Comparison of ENCODE assay signal across 1 cellular context in the genomic region with DNA sequence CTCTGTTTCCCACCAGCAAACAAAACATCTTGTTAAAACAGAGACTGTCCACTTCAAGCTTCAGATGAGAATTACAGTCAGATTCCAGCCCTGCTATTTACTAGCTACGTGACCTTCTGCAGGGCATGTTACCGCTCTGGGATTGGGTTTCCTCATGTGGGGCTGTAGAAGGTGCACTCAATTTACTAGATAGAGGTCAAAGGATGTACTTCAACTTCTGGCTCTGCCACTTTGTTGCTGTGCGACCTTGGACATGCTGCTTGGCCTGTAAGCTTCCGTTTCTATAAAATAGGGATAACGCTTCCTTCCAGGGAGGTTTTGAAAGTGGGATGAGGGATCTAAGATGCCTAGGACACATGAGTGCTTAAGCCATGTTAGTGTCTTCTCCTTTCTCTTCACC.
TF ChIP-seq lines count a peak whose summit lies in the region.

No MANE protein-coding gene starts in this region.

TF ChIP-seq in HepG2, 621 proteins besides CTCF, POLR2A, EP300 and RAD21 (continued from another document and continues in another):
- no peak for TF ChIP-seq SNRNP70 (IDR thresholded peaks at IDR 0.05; ENCODE audit: low read depth, low read length)
- no peak for TF ChIP-seq CENPX (CRISPR knock-in tag; IDR thresholded peaks at IDR 0.05)
- TF ChIP-seq, protein P1, sequence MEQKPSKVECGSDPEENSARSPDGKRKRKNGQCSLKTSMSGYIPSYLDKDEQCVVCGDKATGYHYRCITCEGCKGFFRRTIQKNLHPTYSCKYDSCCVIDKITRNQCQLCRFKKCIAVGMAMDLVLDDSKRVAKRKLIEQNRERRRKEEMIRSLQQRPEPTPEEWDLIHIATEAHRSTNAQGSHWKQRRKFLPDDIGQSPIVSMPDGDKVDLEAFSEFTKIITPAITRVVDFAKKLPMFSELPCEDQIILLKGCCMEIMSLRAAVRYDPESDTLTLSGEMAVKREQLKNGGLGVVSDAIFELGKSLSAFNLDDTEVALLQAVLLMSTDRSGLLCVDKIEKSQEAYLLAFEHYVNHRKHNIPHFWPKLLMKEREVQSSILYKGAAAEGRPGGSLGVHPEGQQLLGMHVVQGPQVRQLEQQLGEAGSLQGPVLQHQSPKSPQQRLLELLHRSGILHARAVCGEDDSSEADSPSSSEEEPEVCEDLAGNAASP (CRISPR knock-in tag; IDR thresholded peaks at IDR 0.05; ENCODE audit: borderline replicate concordance): no peak
- TF ChIP-seq RELA (CRISPR knock-in tag; IDR thresholded peaks at IDR 0.05): no peak
- no peak for TF ChIP-seq TOPORS (CRISPR knock-in tag; IDR thresholded peaks at IDR 0.05)
- TF ChIP-seq, protein P2, sequence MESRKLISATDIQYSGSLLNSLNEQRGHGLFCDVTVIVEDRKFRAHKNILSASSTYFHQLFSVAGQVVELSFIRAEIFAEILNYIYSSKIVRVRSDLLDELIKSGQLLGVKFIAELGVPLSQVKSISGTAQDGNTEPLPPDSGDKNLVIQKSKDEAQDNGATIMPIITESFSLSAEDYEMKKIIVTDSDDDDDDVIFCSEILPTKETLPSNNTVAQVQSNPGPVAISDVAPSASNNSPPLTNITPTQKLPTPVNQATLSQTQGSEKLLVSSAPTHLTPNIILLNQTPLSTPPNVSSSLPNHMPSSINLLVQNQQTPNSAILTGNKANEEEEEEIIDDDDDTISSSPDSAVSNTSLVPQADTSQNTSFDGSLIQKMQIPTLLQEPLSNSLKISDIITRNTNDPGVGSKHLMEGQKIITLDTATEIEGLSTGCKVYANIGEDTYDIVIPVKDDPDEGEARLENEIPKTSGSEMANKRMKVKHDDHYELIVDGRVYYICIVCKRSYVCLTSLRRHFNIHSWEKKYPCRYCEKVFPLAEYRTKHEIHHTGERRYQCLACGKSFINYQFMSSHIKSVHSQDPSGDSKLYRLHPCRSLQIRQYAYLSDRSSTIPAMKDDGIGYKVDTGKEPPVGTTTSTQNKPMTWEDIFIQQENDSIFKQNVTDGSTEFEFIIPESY (CRISPR knock-in tag; IDR thresholded peaks at IDR 0.05): no peak
- TF ChIP-seq BHLHE40 (IDR thresholded peaks at IDR 0.05; ENCODE audit: low read length): no peak
- TF ChIP-seq, protein P3, sequence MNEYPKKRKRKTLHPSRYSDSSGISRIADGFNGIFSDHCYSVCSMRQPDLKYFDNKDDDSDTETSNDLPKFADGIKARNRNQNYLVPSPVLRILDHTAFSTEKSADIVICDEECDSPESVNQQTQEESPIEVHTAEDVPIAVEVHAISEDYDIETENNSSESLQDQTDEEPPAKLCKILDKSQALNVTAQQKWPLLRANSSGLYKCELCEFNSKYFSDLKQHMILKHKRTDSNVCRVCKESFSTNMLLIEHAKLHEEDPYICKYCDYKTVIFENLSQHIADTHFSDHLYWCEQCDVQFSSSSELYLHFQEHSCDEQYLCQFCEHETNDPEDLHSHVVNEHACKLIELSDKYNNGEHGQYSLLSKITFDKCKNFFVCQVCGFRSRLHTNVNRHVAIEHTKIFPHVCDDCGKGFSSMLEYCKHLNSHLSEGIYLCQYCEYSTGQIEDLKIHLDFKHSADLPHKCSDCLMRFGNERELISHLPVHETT (CRISPR knock-in tag; conservative IDR thresholded peaks at IDR 0.05): no peak
- no peak for TF ChIP-seq ZFP36L2 (CRISPR knock-in tag; IDR thresholded peaks at IDR 0.05)
- TF ChIP-seq IRF2 (CRISPR knock-in tag; IDR thresholded peaks at IDR 0.05): peak; percentile 52; the same call in 1 of the 2 replicates
- TF ChIP-seq, protein P4, sequence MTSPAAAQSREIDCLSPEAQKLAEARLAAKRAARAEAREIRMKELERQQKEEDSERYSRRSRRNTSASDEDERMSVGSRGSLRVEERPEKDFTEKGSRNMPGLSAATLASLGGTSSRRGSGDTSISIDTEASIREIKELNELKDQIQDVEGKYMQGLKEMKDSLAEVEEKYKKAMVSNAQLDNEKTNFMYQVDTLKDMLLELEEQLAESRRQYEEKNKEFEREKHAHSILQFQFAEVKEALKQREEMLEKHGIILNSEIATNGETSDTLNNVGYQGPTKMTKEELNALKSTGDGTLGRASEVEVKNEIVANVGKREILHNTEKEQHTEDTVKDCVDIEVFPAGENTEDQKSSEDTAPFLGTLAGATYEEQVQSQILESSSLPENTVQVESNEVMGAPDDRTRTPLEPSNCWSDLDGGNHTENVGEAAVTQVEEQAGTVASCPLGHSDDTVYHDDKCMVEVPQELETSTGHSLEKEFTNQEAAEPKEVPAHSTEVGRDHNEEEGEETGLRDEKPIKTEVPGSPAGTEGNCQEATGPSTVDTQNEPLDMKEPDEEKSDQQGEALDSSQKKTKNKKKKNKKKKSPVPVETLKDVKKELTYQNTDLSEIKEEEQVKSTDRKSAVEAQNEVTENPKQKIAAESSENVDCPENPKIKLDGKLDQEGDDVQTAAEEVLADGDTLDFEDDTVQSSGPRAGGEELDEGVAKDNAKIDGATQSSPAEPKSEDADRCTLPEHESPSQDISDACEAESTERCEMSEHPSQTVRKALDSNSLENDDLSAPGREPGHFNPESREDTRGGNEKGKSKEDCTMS (CRISPR knock-in tag; conservative IDR thresholded peaks at IDR 0.05): no peak
- no peak for TF ChIP-seq ZFYVE20 (CRISPR knock-in tag; IDR thresholded peaks at IDR 0.05; ENCODE audit: borderline replicate concordance, low read depth)
- TF ChIP-seq, protein P5, sequence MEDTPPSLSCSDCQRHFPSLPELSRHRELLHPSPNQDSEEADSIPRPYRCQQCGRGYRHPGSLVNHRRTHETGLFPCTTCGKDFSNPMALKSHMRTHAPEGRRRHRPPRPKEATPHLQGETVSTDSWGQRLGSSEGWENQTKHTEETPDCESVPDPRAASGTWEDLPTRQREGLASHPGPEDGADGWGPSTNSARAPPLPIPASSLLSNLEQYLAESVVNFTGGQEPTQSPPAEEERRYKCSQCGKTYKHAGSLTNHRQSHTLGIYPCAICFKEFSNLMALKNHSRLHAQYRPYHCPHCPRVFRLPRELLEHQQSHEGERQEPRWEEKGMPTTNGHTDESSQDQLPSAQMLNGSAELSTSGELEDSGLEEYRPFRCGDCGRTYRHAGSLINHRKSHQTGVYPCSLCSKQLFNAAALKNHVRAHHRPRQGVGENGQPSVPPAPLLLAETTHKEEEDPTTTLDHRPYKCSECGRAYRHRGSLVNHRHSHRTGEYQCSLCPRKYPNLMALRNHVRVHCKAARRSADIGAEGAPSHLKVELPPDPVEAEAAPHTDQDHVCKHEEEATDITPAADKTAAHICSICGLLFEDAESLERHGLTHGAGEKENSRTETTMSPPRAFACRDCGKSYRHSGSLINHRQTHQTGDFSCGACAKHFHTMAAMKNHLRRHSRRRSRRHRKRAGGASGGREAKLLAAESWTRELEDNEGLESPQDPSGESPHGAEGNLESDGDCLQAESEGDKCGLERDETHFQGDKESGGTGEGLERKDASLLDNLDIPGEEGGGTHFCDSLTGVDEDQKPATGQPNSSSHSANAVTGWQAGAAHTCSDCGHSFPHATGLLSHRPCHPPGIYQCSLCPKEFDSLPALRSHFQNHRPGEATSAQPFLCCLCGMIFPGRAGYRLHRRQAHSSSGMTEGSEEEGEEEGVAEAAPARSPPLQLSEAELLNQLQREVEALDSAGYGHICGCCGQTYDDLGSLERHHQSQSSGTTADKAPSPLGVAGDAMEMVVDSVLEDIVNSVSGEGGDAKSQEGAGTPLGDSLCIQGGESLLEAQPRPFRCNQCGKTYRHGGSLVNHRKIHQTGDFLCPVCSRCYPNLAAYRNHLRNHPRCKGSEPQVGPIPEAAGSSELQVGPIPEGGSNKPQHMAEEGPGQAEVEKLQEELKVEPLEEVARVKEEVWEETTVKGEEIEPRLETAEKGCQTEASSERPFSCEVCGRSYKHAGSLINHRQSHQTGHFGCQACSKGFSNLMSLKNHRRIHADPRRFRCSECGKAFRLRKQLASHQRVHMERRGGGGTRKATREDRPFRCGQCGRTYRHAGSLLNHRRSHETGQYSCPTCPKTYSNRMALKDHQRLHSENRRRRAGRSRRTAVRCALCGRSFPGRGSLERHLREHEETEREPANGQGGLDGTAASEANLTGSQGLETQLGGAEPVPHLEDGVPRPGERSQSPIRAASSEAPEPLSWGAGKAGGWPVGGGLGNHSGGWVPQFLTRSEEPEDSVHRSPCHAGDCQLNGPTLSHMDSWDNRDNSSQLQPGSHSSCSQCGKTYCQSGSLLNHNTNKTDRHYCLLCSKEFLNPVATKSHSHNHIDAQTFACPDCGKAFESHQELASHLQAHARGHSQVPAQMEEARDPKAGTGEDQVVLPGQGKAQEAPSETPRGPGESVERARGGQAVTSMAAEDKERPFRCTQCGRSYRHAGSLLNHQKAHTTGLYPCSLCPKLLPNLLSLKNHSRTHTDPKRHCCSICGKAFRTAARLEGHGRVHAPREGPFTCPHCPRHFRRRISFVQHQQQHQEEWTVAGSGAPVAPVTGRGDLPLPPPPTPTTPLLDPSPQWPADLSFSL (CRISPR knock-in tag; IDR thresholded peaks at IDR 0.05): no peak
- TF ChIP-seq, protein P6, sequence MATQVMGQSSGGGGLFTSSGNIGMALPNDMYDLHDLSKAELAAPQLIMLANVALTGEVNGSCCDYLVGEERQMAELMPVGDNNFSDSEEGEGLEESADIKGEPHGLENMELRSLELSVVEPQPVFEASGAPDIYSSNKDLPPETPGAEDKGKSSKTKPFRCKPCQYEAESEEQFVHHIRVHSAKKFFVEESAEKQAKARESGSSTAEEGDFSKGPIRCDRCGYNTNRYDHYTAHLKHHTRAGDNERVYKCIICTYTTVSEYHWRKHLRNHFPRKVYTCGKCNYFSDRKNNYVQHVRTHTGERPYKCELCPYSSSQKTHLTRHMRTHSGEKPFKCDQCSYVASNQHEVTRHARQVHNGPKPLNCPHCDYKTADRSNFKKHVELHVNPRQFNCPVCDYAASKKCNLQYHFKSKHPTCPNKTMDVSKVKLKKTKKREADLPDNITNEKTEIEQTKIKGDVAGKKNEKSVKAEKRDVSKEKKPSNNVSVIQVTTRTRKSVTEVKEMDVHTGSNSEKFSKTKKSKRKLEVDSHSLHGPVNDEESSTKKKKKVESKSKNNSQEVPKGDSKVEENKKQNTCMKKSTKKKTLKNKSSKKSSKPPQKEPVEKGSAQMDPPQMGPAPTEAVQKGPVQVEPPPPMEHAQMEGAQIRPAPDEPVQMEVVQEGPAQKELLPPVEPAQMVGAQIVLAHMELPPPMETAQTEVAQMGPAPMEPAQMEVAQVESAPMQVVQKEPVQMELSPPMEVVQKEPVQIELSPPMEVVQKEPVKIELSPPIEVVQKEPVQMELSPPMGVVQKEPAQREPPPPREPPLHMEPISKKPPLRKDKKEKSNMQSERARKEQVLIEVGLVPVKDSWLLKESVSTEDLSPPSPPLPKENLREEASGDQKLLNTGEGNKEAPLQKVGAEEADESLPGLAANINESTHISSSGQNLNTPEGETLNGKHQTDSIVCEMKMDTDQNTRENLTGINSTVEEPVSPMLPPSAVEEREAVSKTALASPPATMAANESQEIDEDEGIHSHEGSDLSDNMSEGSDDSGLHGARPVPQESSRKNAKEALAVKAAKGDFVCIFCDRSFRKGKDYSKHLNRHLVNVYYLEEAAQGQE (IDR thresholded peaks at IDR 0.05; ENCODE audit: borderline replicate concordance in 1 of 2, low read depth in 1 of 2, low read length in 2 of 2): no peak
- TF ChIP-seq MYC (CRISPR knock-in tag; IDR thresholded peaks at IDR 0.05; ENCODE audit: borderline replicate concordance): no peak
- TF ChIP-seq GATAD2A (CRISPR knock-in tag; IDR thresholded peaks at IDR 0.05): 0 out of 2 replicates have a peak, but pooled peaks have one; percentile 9
- no peak for TF ChIP-seq NFATC3 (CRISPR knock-in tag; IDR thresholded peaks at IDR 0.05)
- no peak for TF ChIP-seq ZFP62 (CRISPR knock-in tag; IDR thresholded peaks at IDR 0.05)
- TF ChIP-seq, protein P7, sequence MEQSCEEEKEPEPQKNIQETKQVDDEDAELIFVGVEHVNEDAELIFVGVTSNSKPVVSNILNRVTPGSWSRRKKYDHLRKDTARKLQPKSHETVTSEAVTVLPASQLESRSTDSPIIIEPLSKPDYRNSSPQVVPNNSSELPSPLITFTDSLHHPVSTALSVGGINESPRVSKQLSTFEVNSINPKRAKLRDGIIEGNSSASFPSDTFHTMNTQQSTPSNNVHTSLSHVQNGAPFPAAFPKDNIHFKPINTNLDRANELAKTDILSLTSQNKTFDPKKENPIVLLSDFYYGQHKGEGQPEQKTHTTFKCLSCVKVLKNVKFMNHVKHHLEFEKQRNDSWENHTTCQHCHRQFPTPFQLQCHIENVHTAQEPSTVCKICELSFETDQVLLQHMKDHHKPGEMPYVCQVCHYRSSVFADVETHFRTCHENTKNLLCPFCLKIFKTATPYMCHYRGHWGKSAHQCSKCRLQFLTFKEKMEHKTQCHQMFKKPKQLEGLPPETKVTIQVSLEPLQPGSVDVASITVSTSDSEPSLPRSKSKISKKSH (CRISPR knock-in tag; IDR thresholded peaks at IDR 0.05; ENCODE audit: borderline replicate concordance): no peak
- TF ChIP-seq, protein P8, sequence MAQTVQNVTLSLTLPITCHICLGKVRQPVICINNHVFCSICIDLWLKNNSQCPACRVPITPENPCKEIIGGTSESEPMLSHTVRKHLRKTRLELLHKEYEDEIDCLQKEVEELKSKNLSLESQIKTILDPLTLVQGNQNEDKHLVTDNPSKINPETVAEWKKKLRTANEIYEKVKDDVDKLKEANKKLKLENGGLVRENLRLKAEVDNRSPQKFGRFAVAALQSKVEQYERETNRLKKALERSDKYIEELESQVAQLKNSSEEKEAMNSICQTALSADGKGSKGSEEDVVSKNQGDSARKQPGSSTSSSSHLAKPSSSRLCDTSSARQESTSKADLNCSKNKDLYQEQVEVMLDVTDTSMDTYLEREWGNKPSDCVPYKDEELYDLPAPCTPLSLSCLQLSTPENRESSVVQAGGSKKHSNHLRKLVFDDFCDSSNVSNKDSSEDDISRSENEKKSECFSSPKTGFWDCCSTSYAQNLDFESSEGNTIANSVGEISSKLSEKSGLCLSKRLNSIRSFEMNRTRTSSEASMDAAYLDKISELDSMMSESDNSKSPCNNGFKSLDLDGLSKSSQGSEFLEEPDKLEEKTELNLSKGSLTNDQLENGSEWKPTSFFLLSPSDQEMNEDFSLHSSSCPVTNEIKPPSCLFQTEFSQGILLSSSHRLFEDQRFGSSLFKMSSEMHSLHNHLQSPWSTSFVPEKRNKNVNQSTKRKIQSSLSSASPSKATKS (CRISPR knock-in tag; IDR thresholded peaks at IDR 0.05): no peak
- no peak for TF ChIP-seq CBX2 (IDR thresholded peaks at IDR 0.05; ENCODE audit: low read depth, low read length)
- TF ChIP-seq CBX2 (CRISPR knock-in tag; IDR thresholded peaks at IDR 0.05; ENCODE audit: low read depth): no peak
